ENCODE assay signal across 8 cellular contexts in genomic region chr9:99822096-99822595, GRCh38. TPM values are rescaled to one million over a fixed set of nuclear protein-coding genes. Genes with fewer than 3 reads are reported as not detected.
DNase-seq lines count a peak whose midpoint lies in the region; ATAC-seq and TF ChIP-seq lines count a peak whose summit lies in the region.

No MANE protein-coding gene starts in this region.

- H3K4me3 Mint-ChIP-seq in activated CD4-positive, alpha-beta T cell treated with anti-CD3 and anti-CD28 coated beads, Interleukin-2, amount 10 ng/mL, durations not matched to agents 7 days and 5 days, result peak overlapping the region; percentile 94

- no peak for TF ChIP-seq CTCF in fibroblast of lung (conservative IDR thresholded peaks at IDR 0.05 in 1 of 2, IDR thresholded peaks at IDR 0.05 in 1 of 2; ENCODE audit: low read depth in 1 of 2, low read length in 2 of 2)
- TF ChIP-seq CTCF in osteoblast (IDR thresholded peaks at IDR 0.05; ENCODE audit: extremely low read depth, low read depth, low read length), result no peak

- peaks cover 4% of the 10 kb centered on the region for H3K36me3 Mint-ChIP-seq in activated CD4-positive, alpha-beta T cell treated with anti-CD3 and anti-CD28 coated beads, Interleukin-2, amount 10 ng/mL, durations not matched to agents 7 days and 5 days (ENCODE audit: low read depth)

- CTCF ChIA-PET in activated CD4-positive, alpha-beta T cell treated with anti-CD3 and anti-CD28 coated beads, Interleukin-2, amount 10 ng/mL, durations not matched to agents 7 days and 5 days (lab: Charles Lee), result interaction anchor here (0.6 to 1.9 kb wide), 4 partner anchors 21 to 311 kb away, joined by 3 to 5 read pairs (median 4); no protein-coding TSS in a partner anchor

- H2AFZ ChIP-seq in fibroblast of lung (ENCODE audit: low read length) (peak overlapping the region; percentile 49), osteoblast (ENCODE audit: low read length) (peak overlapping the region; percentile 96)

- H3K36me3 ChIP-seq in SK-N-MC (ENCODE audit: insufficient read depth, low read length) (no peaks in the 10 kb centered on the region), fibroblast of lung (ENCODE audit: control insufficient read depth, insufficient read depth, low read length) (no peaks in the 10 kb centered on the region), osteoblast (ENCODE audit: insufficient read depth, low read length) (no peaks in the 10 kb centered on the region)

- peak; percentile 34 for DNase-seq in activated CD4-positive, alpha-beta T cell treated with anti-CD3 and anti-CD28 coated beads, Interleukin-2, amount 10 ng/mL, durations not matched to agents 7 days and 5 days
- no peak for DNase-seq in activated CD4-positive, alpha-beta T cell treated with anti-CD3 and anti-CD28 coated beads, Interleukin-2, amount 50 U/mL, for 1 hour
- no peak for DNase-seq in SK-N-MC (ENCODE audit: low read depth, low spot score)
- DNase-seq in fibroblast of lung (ENCODE audit: low read depth in 2 of 2), result no peak
- DNase-seq in osteoblast (ENCODE audit: insufficient read length, low spot score, missing footprints), result peak; percentile 95
- DNase-seq in NCI-H2196 treated with DMSO at 0.1 percent for 48 hours (lab: John Stamatoyannopoulos, UW; ENCODE audit: unreplicated experiment), result no peak

- no peaks in the 10 kb centered on the region for H3K27me3 ChIP-seq in fibroblast of lung (ENCODE audit: control insufficient read depth, insufficient read depth, low read length)
- H3K27me3 ChIP-seq in osteoblast (ENCODE audit: insufficient read depth, low read length), result peaks cover 10% of the 10 kb centered on the region

- H3K27me3 Mint-ChIP-seq in activated CD4-positive, alpha-beta T cell treated with anti-CD3 and anti-CD28 coated beads, Interleukin-2, amount 10 ng/mL, durations not matched to agents 7 days and 5 days, result peaks cover 61% of the 10 kb centered on the region

- peak overlapping the region; percentile 85 for H3K4me3 ChIP-seq in SK-N-MC
- H3K4me3 ChIP-seq in fibroblast of lung (replicated peaks in 1 of 4; ENCODE audit: control extremely low read depth in 1 of 4, insufficient read depth in 1 of 4, low read depth in 3 of 4, low read length in 4 of 4), result peak overlapping the region; percentile 75 to 98 (median 88)
- H3K4me3 ChIP-seq in osteoblast (ENCODE audit: insufficient read depth, low read length), result peak overlapping the region; percentile 90

- H3K9ac ChIP-seq in SK-N-MC (ENCODE audit: insufficient read length) (peak overlapping the region; percentile 62), fibroblast of lung (ENCODE audit: insufficient read depth, low read length) (peak overlapping the region; percentile 100)

- no peaks in the 10 kb centered on the region for H4K20me1 ChIP-seq in fibroblast of lung (ENCODE audit: control insufficient read depth, extremely low read depth, insufficient read depth, low read length)
- no peaks in the 10 kb centered on the region for H4K20me1 ChIP-seq in osteoblast (ENCODE audit: insufficient read depth, low read length)

- ATAC-seq in HG03571 (IDR thresholded peaks at IDR 0.05; ENCODE audit: unreplicated experiment) (no peak), GM18873 (IDR thresholded peaks at IDR 0.05; ENCODE audit: low FRiP score, unreplicated experiment) (no peak)

- POLR2A ChIA-PET in activated CD4-positive, alpha-beta T cell treated with anti-CD3 and anti-CD28 coated beads, Interleukin-2, amount 10 ng/mL, durations not matched to agents 7 days and 5 days (lab: Charles Lee), result no interaction called here

- H3K79me2 ChIP-seq in fibroblast of lung (ENCODE audit: control insufficient read depth, insufficient read depth, low read length), result peaks cover 17% of the 10 kb centered on the region
- H3K79me2 ChIP-seq in osteoblast (ENCODE audit: insufficient read depth, low read length), result peaks cover 5% of the 10 kb centered on the region

- H3K9me3 Mint-ChIP-seq in activated CD4-positive, alpha-beta T cell treated with anti-CD3 and anti-CD28 coated beads, Interleukin-2, amount 10 ng/mL, durations not matched to agents 7 days and 5 days, result no peaks in the 10 kb centered on the region

- H3K4me2 ChIP-seq in fibroblast of lung (ENCODE audit: extremely low read depth, insufficient read depth, low read length), result peak overlapping the region; percentile 73
- H3K4me2 ChIP-seq in osteoblast (ENCODE audit: insufficient read depth, low read length), result peak overlapping the region; percentile 100

- no peak overlapping the region for H3K27ac ChIP-seq in SK-N-MC
- H3K27ac ChIP-seq in fibroblast of lung (ENCODE audit: insufficient read depth, low read length), result peak overlapping the region; percentile 97
- H3K27ac ChIP-seq in osteoblast (ENCODE audit: low read depth, low read length), result peak overlapping the region; percentile 99

- no peaks in the 10 kb centered on the region for H3K4me1 ChIP-seq in fibroblast of lung (ENCODE audit: control insufficient read depth, extremely low read depth, insufficient read depth, low read length)
- H3K4me1 ChIP-seq in osteoblast (ENCODE audit: insufficient read depth, low read length), result peaks cover 23% of the 10 kb centered on the region

- H3K9me3 ChIP-seq in SK-N-MC (ENCODE audit: low read depth, low read length) (no peaks in the 10 kb centered on the region), fibroblast of lung (ENCODE audit: control insufficient read depth, insufficient read depth, low read depth, low read length) (no peaks in the 10 kb centered on the region), osteoblast (ENCODE audit: low read depth, low read length) (no peaks in the 10 kb centered on the region)

- H3K27ac Mint-ChIP-seq in activated CD4-positive, alpha-beta T cell treated with anti-CD3 and anti-CD28 coated beads, Interleukin-2, amount 10 ng/mL, durations not matched to agents 7 days and 5 days, result peak overlapping the region; percentile 90

- H3K4me1 Mint-ChIP-seq in activated CD4-positive, alpha-beta T cell treated with anti-CD3 and anti-CD28 coated beads, Interleukin-2, amount 10 ng/mL, durations not matched to agents 7 days and 5 days, result peaks cover 72% of the 10 kb centered on the region

RNA-seq across cellular contexts. Expression of gene NR4A3, which starts 0.5 kb away (rescaled TPM):
- under 1 TPM; 0.17 to 0.29 TPM for total RNA-seq in activated CD4-positive, alpha-beta T cell treated with anti-CD3 and anti-CD28 coated beads, Interleukin-2, amount 10 ng/mL, durations not matched to agents 7 days and 5 days
- 5.6 and 9.1 TPM in 2 replicates for total RNA-seq in fibroblast of lung
- polyA plus RNA-seq in fibroblast of lung, result 2.6 and 8.2 TPM in 2 replicates
- 3.7 and 14.5 TPM in 2 replicates for polyA plus RNA-seq in fibroblast of lung (2012)
- polyA minus RNA-seq in fibroblast of lung (ENCODE audit: low replicate concordance), result 9.0 and 17.9 TPM in 2 replicates
- 0.29 and 0.36 TPM in 2 replicates for total RNA-seq in osteoblast

Comparison
In these comparisons a context has a peak if more than half of its experiments do, and no peak if none do; other contexts are left out.
1. DNase-seq: peak in activated CD4-positive, alpha-beta T cell treated with anti-CD3 and anti-CD28 coated beads, Interleukin-2, amount 10 ng/mL, durations not matched to agents 7 days and 5 days (single experiment) and osteoblast (single experiment); none in activated CD4-positive, alpha-beta T cell treated with anti-CD3 and anti-CD28 coated beads, Interleukin-2, amount 50 U/mL, for 1 hour (single experiment), SK-N-MC (single experiment), fibroblast of lung (0 of 2) and NCI-H2196 treated with DMSO at 0.1 percent for 48 hours (single experiment).
2. Peak in every context shown above with its lines, with median percentiles within 50 percentile points of each other: H3K4me3 ChIP-seq.